8 cellular contexts compared by ENCODE assay signal in genomic region chr17:47941246-47941997, GRCh38. TPM values are rescaled to one million over a fixed set of nuclear protein-coding genes. Genes with fewer than 3 reads are reported as not detected.
A peak's percentile ranks its signal among the peaks of the same experiment; 100 is the strongest.
DNase-seq lines count a peak whose midpoint lies in the region; ATAC-seq and TF ChIP-seq lines count a peak whose summit lies in the region.

Gene PNPO, plus strand, starts transcription at chr17:47941571. Its CDS starts 105 bp downstream, at chr17:47941676.

- H2BK5ac ChIP-seq in IMR-90 (ENCODE audit: low read depth, low read length, poor library complexity, severe bottlenecking) = no peak within 1 kb of the TSS

- TF ChIP-seq CTCF in IMR-90 (conservative IDR thresholded peaks at IDR 0.05; ENCODE audit: low read depth, low read length) (no peak), mucosa of descending colon (IDR thresholded peaks at IDR 0.05) (no peak)

- peak; percentile 98 for DNase-seq in DMS114 treated with DMSO at 0.1 percent for 48 hours (lab: John Stamatoyannopoulos, UW; ENCODE audit: unreplicated experiment)
- peak; percentile 97 for DNase-seq in IMR-90
- peak; percentile 99 for DNase-seq in OCI-M1 (lab: John Stamatoyannopoulos, UW)
- DNase-seq in activated T-cell treated with anti-CD3 and anti-CD28 coated beads for 4 hours = peak; percentile 94
- DNase-seq in epithelial cell of prostate (ENCODE audit: low read depth, low spot score) = peak; percentile 91
- peak; percentile 93 to 97 (median 97) for DNase-seq in mucosa of descending colon
- DNase-seq in stimulated activated CD8-positive, alpha-beta memory T cell treated with anti-CD3 and anti-CD28 coated beads, Interleukin-4, amount 100 ng/mL, for 24 hours (ENCODE audit: low read depth) = peak; percentile 89

- intact Hi-C loops in IMR-90 (cut with micrococcal nuclease) = loop anchor here (1.0 kb wide), 1 partner anchor 45 kb away; the partner anchor contains the start of gene SP2
- intact Hi-C loops in mucosa of descending colon (cut with DNase I, micrococcal nuclease) = no loop called here

- peaks cover 8 to 22% of the 10 kb centered on the region in 2 experiments for H3K79me1 ChIP-seq in IMR-90 (ENCODE audit: low read depth in 1 of 2, low read length in 2 of 2)

- no peak for TF ChIP-seq POLR2A in IMR-90 (IDR thresholded peaks at IDR 0.05; ENCODE audit: low read depth, low read length)

- TF ChIP-seq RAD21 in IMR-90 (IDR thresholded peaks at IDR 0.05; ENCODE audit: low read length) = no peak

- H3K4me3 ChIP-seq in IMR-90 (ENCODE audit: insufficient read depth, low read depth, low read length) (peak within 1 kb of the TSS; percentile 70), mucosa of descending colon (peak within 1 kb of the TSS; percentile 53)

- in situ Hi-C loops in IMR-90 (cut with MboI; ENCODE audit: low sequenced_read_pairs) = no loop called here

- 1% methylated on average over 16 of the region's 46 CpGs; no CpG with 5 or more reads in 1 of the 2 experiments for WGBS in IMR-90 (ENCODE audit: extremely low coverage in 2 of 2, insufficient read length in 1 of 2), 2 experiments

- peak within 1 kb of the TSS; percentile 80 for H3K14ac ChIP-seq in IMR-90 (replicated peaks; ENCODE audit: low read depth, low read length)

- H3K23ac ChIP-seq in IMR-90 (ENCODE audit: low read depth, low read length) = peak within 1 kb of the TSS; percentile 48; the same call in 1 of the 2 replicates

- ATAC-seq in GM21528 (IDR thresholded peaks at IDR 0.05; ENCODE audit: low FRiP score, unreplicated experiment) = peak; percentile 82
- peak; percentile 100 for ATAC-seq in IMR-90 (ENCODE audit: low read depth)
- peak; percentile 94 for ATAC-seq in mucosa of descending colon

- H3K56ac ChIP-seq in IMR-90 (ENCODE audit: extremely low read depth, insufficient read depth, low read length) = peak within 1 kb of the TSS; percentile 8; the same call in 1 of the 2 replicates

- H3K27ac ChIP-seq in IMR-90 (ENCODE audit: insufficient read depth, low read length) (peak within 1 kb of the TSS; percentile 39; the same call in 1 of the 2 replicates), epithelial cell of prostate (peak within 1 kb of the TSS; percentile 53)

- no peaks in the 10 kb centered on the region for H3K27me3 ChIP-seq in IMR-90 (ENCODE audit: control insufficient read depth, insufficient read depth, low read length)

- no peak within 1 kb of the TSS for H2BK20ac ChIP-seq in IMR-90 (ENCODE audit: low read depth, low read length)

- no TSS peak for BruUV-seq in IMR-90 (replicated peaks; lab: Mats Ljungman, UMichigan)

- H4K5ac ChIP-seq in IMR-90 (ENCODE audit: low read depth, low read length) = peak within 1 kb of the TSS; percentile 82

- peak within 1 kb of the TSS; percentile 89 for H2AK5ac ChIP-seq in IMR-90 (ENCODE audit: low read depth, low read length)

- H3K18ac ChIP-seq in IMR-90 (ENCODE audit: low read depth, low read length) = no peak within 1 kb of the TSS

- peak within 1 kb of the TSS; percentile 64 for H4K91ac ChIP-seq in IMR-90 (ENCODE audit: insufficient read depth, low read depth, low read length)

- peak within 1 kb of the TSS; percentile 95 to 97 for H4K8ac ChIP-seq in IMR-90 (ENCODE audit: low read depth in 2 of 2, low read length in 2 of 2)

- POLR2A ChIA-PET in IMR-90 (lab: Charles Lee; ENCODE audit: unreplicated experiment) = no interaction called here

- H3K9ac ChIP-seq in IMR-90 (ENCODE audit: low read depth, low read length) = peak within 1 kb of the TSS; percentile 42

- H2AFZ ChIP-seq in IMR-90 (replicated peaks; ENCODE audit: low read length, poor library complexity) = peak within 1 kb of the TSS; percentile 93

- H2BK15ac ChIP-seq in IMR-90 (ENCODE audit: low read depth, low read length) = peak within 1 kb of the TSS; percentile 41; the same call in 2 of the 3 replicates

- H3K9me3 ChIP-seq in IMR-90 (ENCODE audit: control insufficient read depth, insufficient read depth, low read length) = no peaks in the 10 kb centered on the region
- H3K9me3 ChIP-seq in mucosa of descending colon = no peaks in the 10 kb centered on the region

- H3K36me3 ChIP-seq in IMR-90 (ENCODE audit: control insufficient read depth, insufficient read depth, low read length) = peaks cover 2% of the 10 kb centered on the region
- H3K36me3 ChIP-seq in mucosa of descending colon (ENCODE audit: low read depth) = no peaks in the 10 kb centered on the region

- H4K20me1 ChIP-seq in IMR-90 (ENCODE audit: insufficient read depth, low read length) = no peaks in the 10 kb centered on the region

- peak within 1 kb of the TSS; percentile 88 for H2AK9ac ChIP-seq in IMR-90 (replicated peaks; ENCODE audit: low read depth, low read length, poor library complexity)

- H3K4me1 ChIP-seq in IMR-90 (ENCODE audit: control insufficient read depth, insufficient read depth, low read length) = peaks cover 2% of the 10 kb centered on the region; the same call in 1 of the 2 replicates
- H3K4me1 ChIP-seq in mucosa of descending colon (ENCODE audit: low read depth) = peaks cover 25% of the 10 kb centered on the region

- H3K9me1 ChIP-seq in IMR-90 (ENCODE audit: insufficient read depth, low read length) = peaks cover 8% of the 10 kb centered on the region; the same call in 1 of the 2 replicates

- H2BK120ac ChIP-seq in IMR-90 (ENCODE audit: low read depth, low read length) = peak within 1 kb of the TSS; percentile 49; the same call in 1 of the 2 replicates

- peak within 1 kb of the TSS; percentile 76 for H3K4ac ChIP-seq in IMR-90 (ENCODE audit: low read depth, low read length)

- H3K4me2 ChIP-seq in IMR-90 (ENCODE audit: low read depth, low read length) = peak within 1 kb of the TSS; percentile 84

- dilution Hi-C loops in IMR-90 (cut with HindIII; ENCODE audit: low sequenced_read_pairs, unreplicated experiment) = no loop called here

- CTCF ChIA-PET in IMR-90 (lab: Yijun Ruan, JAX) = interaction anchor here (0.6 to 1.6 kb wide), 6 partner anchors 18 to 69 kb away, joined by 3 to 4 read pairs (median 3); partner anchors contain the start of gene CDK5RAP3

TF ChIP-seq in IMR-90, 13 proteins besides CTCF, POLR2A, EP300 and RAD21:
- TF ChIP-seq CHD1 (IDR thresholded peaks at IDR 0.05; ENCODE audit: low read depth, low read length) = no peak
- TF ChIP-seq MAZ (IDR thresholded peaks at IDR 0.05; ENCODE audit: borderline replicate concordance, low read depth, low read length) = no peak
- TF ChIP-seq ELK1 (IDR thresholded peaks at IDR 0.05; ENCODE audit: borderline replicate concordance, low read depth, low read length) = no peak
- TF ChIP-seq RCOR1 (IDR thresholded peaks at IDR 0.05; ENCODE audit: insufficient replicate concordance, low read length) = no peak
- peak; percentile 36; the same call in 1 of the 2 replicates for TF ChIP-seq RFX5 (IDR thresholded peaks at IDR 0.05; ENCODE audit: low read depth, low read length)
- peak; percentile 19; the same call in 1 of the 2 replicates for TF ChIP-seq FOS (IDR thresholded peaks at IDR 0.05; ENCODE audit: low read depth, low read length)
- no peak for TF ChIP-seq NFE2L2 (IDR thresholded peaks at IDR 0.05; ENCODE audit: low read depth, low read length)
- no peak for TF ChIP-seq MAFK (IDR thresholded peaks at IDR 0.05; ENCODE audit: low read depth, low read length)
- TF ChIP-seq BHLHE40 (IDR thresholded peaks at IDR 0.05; ENCODE audit: low read depth, low read length) = peak; percentile 84
- TF ChIP-seq, protein P1, sequence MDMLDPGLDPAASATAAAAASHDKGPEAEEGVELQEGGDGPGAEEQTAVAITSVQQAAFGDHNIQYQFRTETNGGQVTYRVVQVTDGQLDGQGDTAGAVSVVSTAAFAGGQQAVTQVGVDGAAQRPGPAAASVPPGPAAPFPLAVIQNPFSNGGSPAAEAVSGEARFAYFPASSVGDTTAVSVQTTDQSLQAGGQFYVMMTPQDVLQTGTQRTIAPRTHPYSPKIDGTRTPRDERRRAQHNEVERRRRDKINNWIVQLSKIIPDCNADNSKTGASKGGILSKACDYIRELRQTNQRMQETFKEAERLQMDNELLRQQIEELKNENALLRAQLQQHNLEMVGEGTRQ (IDR thresholded peaks at IDR 0.05; ENCODE audit: low read depth, low read length) = peak; percentile 77
- peak; percentile 90; the same call in 1 of the 2 replicates for TF ChIP-seq MXI1 (IDR thresholded peaks at IDR 0.05; ENCODE audit: borderline replicate concordance, low read depth, low read length)

RNA-seq across cellular contexts. Expression of gene PNPO, which starts in this region (rescaled TPM):
- 32.5 and 34.1 TPM in 2 replicates for total RNA-seq in IMR-90 (2012; rRNA removed)
- polyA plus RNA-seq in IMR-90 (2012; rRNA removed) = 13.6 and 13.9 TPM in 2 replicates
- polyA plus RNA-seq in IMR-90 (2012; cell fraction: cytosol; rRNA removed) = 11.0 and 37.1 TPM in 2 replicates
- polyA plus RNA-seq in IMR-90 (2012; cell fraction: nucleus; rRNA removed; ENCODE audit: low replicate concordance) = 5.8 and 9.0 TPM in 2 replicates
- 10 to 100 TPM; 22.8 to 32.0 (median 24.8) TPM for total RNA-seq in mucosa of descending colon

Comparison
In these comparisons a context has a peak if more than half of its experiments do, and no peak if none do; other contexts are left out.
1. Peak in every context shown above with its lines: DNase-seq, ATAC-seq, H3K4me3 ChIP-seq and H3K27ac ChIP-seq.